In the genomic region with DNA sequence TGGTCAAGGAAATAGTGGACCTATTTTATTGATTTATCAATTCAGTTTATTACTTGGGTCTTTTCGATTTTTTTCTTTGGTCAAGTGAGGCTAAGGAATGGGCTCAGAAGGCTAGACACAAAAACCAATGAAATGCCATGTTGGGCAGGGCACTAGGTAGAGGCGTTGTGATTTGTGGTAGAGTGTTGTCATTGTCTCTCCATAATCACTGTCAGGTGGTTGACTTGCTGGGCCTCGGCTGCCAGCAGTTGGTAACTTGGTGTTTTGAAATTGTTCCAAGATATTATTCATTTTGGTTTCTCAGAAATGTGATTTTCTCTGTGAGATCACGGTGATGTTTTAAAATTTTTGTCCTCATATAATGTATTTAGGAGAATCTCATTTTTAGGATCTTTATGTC, we compare ENCODE assay signal across 1 cellular context.
TF ChIP-seq lines count a peak whose summit lies in the region.

No MANE protein-coding gene starts in this region.

TF ChIP-seq in GM23338, 12 proteins besides CTCF, POLR2A, EP300 and RAD21 (continued from another document):
- TF ChIP-seq, protein P1, sequence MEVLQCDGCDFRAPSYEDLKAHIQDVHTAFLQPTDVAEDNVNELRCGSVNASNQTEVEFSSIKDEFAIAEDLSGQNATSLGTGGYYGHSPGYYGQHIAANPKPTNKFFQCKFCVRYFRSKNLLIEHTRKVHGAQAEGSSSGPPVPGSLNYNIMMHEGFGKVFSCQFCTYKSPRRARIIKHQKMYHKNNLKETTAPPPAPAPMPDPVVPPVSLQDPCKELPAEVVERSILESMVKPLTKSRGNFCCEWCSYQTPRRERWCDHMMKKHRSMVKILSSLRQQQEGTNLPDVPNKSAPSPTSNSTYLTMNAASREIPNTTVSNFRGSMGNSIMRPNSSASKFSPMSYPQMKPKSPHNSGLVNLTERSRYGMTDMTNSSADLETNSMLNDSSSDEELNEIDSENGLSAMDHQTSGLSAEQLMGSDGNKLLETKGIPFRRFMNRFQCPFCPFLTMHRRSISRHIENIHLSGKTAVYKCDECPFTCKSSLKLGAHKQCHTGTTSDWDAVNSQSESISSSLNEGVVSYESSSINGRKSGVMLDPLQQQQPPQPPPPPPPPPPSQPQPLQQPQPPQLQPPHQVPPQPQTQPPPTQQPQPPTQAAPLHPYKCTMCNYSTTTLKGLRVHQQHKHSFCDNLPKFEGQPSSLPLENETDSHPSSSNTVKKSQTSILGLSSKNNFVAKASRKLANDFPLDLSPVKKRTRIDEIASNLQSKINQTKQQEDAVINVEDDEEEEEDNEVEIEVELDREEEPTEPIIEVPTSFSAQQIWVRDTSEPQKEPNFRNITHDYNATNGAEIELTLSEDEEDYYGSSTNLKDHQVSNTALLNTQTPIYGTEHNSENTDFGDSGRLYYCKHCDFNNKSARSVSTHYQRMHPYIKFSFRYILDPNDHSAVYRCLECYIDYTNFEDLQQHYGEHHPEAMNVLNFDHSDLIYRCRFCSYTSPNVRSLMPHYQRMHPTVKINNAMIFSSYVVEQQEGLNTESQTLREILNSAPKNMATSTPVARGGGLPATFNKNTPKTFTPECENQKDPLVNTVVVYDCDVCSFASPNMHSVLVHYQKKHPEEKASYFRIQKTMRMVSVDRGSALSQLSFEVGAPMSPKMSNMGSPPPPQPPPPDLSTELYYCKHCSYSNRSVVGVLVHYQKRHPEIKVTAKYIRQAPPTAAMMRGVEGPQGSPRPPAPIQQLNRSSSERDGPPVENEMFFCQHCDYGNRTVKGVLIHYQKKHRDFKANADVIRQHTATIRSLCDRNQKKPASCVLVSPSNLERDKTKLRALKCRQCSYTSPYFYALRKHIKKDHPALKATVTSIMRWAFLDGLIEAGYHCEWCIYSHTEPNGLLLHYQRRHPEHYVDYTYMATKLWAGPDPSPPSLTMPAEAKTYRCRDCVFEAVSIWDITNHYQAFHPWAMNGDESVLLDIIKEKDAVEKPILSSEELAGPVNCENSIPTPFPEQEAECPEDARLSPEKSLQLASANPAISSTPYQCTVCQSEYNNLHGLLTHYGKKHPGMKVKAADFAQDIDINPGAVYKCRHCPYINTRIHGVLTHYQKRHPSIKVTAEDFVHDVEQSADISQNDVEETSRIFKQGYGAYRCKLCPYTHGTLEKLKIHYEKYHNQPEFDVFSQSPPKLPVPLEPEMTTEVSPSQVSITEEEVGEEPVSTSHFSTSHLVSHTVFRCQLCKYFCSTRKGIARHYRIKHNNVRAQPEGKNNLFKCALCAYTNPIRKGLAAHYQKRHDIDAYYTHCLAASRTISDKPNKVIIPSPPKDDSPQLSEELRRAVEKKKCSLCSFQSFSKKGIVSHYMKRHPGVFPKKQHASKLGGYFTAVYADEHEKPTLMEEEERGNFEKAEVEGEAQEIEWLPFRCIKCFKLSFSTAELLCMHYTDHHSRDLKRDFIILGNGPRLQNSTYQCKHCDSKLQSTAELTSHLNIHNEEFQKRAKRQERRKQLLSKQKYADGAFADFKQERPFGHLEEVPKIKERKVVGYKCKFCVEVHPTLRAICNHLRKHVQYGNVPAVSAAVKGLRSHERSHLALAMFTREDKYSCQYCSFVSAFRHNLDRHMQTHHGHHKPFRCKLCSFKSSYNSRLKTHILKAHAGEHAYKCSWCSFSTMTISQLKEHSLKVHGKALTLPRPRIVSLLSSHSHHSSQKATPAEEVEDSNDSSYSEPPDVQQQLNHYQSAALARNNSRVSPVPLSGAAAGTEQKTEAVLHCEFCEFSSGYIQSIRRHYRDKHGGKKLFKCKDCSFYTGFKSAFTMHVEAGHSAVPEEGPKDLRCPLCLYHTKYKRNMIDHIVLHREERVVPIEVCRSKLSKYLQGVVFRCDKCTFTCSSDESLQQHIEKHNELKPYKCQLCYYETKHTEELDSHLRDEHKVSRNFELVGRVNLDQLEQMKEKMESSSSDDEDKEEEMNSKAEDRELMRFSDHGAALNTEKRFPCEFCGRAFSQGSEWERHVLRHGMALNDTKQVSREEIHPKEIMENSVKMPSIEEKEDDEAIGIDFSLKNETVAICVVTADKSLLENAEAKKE (CRISPR knock-in tag; IDR thresholded peaks at IDR 0.05): no peak
- no peak for TF ChIP-seq NANOG (IDR thresholded peaks at IDR 0.05; ENCODE audit: borderline replicate concordance)
- TF ChIP-seq POLR2AphosphoS5 (IDR thresholded peaks at IDR 0.05; ENCODE audit: low read depth): no peak
- no peak for TF ChIP-seq EZH2 (IDR thresholded peaks at IDR 0.05; ENCODE audit: low read depth, unreplicated experiment)
- TF ChIP-seq CREB1 (CRISPR knock-in tag; IDR thresholded peaks at IDR 0.05; ENCODE audit: low read depth): no peak
- TF ChIP-seq, protein P2, sequence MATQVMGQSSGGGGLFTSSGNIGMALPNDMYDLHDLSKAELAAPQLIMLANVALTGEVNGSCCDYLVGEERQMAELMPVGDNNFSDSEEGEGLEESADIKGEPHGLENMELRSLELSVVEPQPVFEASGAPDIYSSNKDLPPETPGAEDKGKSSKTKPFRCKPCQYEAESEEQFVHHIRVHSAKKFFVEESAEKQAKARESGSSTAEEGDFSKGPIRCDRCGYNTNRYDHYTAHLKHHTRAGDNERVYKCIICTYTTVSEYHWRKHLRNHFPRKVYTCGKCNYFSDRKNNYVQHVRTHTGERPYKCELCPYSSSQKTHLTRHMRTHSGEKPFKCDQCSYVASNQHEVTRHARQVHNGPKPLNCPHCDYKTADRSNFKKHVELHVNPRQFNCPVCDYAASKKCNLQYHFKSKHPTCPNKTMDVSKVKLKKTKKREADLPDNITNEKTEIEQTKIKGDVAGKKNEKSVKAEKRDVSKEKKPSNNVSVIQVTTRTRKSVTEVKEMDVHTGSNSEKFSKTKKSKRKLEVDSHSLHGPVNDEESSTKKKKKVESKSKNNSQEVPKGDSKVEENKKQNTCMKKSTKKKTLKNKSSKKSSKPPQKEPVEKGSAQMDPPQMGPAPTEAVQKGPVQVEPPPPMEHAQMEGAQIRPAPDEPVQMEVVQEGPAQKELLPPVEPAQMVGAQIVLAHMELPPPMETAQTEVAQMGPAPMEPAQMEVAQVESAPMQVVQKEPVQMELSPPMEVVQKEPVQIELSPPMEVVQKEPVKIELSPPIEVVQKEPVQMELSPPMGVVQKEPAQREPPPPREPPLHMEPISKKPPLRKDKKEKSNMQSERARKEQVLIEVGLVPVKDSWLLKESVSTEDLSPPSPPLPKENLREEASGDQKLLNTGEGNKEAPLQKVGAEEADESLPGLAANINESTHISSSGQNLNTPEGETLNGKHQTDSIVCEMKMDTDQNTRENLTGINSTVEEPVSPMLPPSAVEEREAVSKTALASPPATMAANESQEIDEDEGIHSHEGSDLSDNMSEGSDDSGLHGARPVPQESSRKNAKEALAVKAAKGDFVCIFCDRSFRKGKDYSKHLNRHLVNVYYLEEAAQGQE (IDR thresholded peaks at IDR 0.05; ENCODE audit: unreplicated experiment): no peak
- TF ChIP-seq EZH2phosphoT487 (IDR thresholded peaks at IDR 0.05; ENCODE audit: unreplicated experiment): no peak
- no peak for TF ChIP-seq ZNF114 (CRISPR knock-in tag; IDR thresholded peaks at IDR 0.05)
- no peak for TF ChIP-seq STAT1 (IDR thresholded peaks at IDR 0.05; ENCODE audit: unreplicated experiment)
